25 cellular contexts compared by ENCODE assay signal in the genomic region with DNA sequence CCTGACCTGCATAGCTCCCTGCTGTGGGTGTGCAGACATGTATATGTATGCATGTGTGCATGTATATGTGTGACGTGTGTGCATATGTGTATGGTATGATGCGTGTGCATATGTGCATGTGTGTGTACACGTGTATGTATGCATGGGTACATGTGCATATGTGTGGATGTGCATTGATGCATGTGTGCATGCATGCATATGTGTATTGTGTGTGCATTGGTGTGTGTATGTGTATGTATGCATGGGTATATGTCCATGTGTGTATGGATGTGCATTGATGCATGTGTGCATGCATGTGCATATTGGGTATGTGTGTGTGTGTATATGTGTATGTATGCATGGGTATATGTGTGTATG.
A peak's percentile ranks its signal among the peaks of the same experiment; 100 is the strongest.
DNase-seq lines count a peak whose midpoint lies in the region; ATAC-seq, FAIRE-seq and TF ChIP-seq lines count a peak whose summit lies in the region.
"Had no signal": no experiment of that assay in that cellular context is flagged by ENCODE, and none has a peak within 500 bp of the region (broad histone marks: within the 10 kb centered on the region; RNA-seq: fewer than 3 reads in every experiment).

No MANE protein-coding gene starts in this region.

- H3K27ac ChIP-seq in trophoblast cell (ENCODE audit: low read depth, low read length) (no peak overlapping the region), esophagus muscularis mucosa (replicated peaks in 1 of 4) (no peak overlapping the region)
- H3K27ac ChIP-seq: SJCRH30 had no signal

- no peaks in the 10 kb centered on the region for H3K27me3 ChIP-seq in trophoblast cell (ENCODE audit: insufficient read depth, low read length)
- peaks cover 0 to 45% (median 0%) of the 10 kb centered on the region in 4 donors for H3K27me3 ChIP-seq in esophagus muscularis mucosa
- H3K27me3 ChIP-seq: SJCRH30 had no signal

- no CpG with 5 or more reads among the region's 3 CpGs for WGBS in trophoblast cell (ENCODE audit: extremely low coverage, insufficient coverage, insufficient read length)
- 93% methylated on average over 3 of the region's 3 CpGs for WGBS in esophagus muscularis mucosa

- no peak overlapping the region for H2BK12ac ChIP-seq in trophoblast cell (ENCODE audit: low read length)

- H2BK5ac ChIP-seq in trophoblast cell (ENCODE audit: low read depth, low read length, poor library complexity), result no peak overlapping the region

- H3K9me3 ChIP-seq in trophoblast cell (ENCODE audit: insufficient read depth, low read depth, low read length), result peaks cover 85% of the 10 kb centered on the region
- no peaks in the 10 kb centered on the region for H3K9me3 ChIP-seq in esophagus muscularis mucosa
- H3K9me3 ChIP-seq: SJCRH30 had no signal

- ATAC-seq in activated T-cell treated with anti-CD3 and anti-CD28 coated beads, Interleukin-2, amount 50 U/mL, for 4 hours, result no peak
- no peak for ATAC-seq in HG03045 (IDR thresholded peaks at IDR 0.05; ENCODE audit: unreplicated experiment)
- ATAC-seq: HCT116, PC-3, Right ventricle myocardium inferior had no signal

- no peak overlapping the region for H3K4me2 ChIP-seq in trophoblast cell (ENCODE audit: low read length)

- 0 out of 2 replicates have a peak, but pooled peaks have one; percentile 16 for TF ChIP-seq POLR2A in GM12892 (IDR thresholded peaks at IDR 0.05; ENCODE audit: low read depth, low read length)
- no peak for TF ChIP-seq POLR2A in esophagus muscularis mucosa (IDR thresholded peaks at IDR 0.05; ENCODE audit: low read depth)

- H3K14ac ChIP-seq in trophoblast cell (ENCODE audit: low read length), result no peak overlapping the region

- H3K4me3 ChIP-seq in trophoblast cell (ENCODE audit: low read depth, low read length), result peak overlapping the region; percentile 45
- no peak overlapping the region for H3K4me3 ChIP-seq in esophagus muscularis mucosa
- H3K4me3 ChIP-seq: SJCRH30 had no signal

- H3K79me2 ChIP-seq in trophoblast cell (ENCODE audit: control insufficient read depth, insufficient read depth, low read length, poor library complexity), result no peaks in the 10 kb centered on the region

- no peak overlapping the region for H2BK120ac ChIP-seq in trophoblast cell (ENCODE audit: insufficient read depth, low read length, poor library complexity)

- H3K9ac ChIP-seq in trophoblast cell (ENCODE audit: low read length), result no peak overlapping the region

- no peak overlapping the region for H4K8ac ChIP-seq in trophoblast cell (ENCODE audit: low read depth, low read length)

- no peaks in the 10 kb centered on the region for H3K27me3 Mint-ChIP-seq in activated T-cell treated with anti-CD3 and anti-CD28 coated beads, Interleukin-2, amount 50 U/mL, for 24 hours
- no peaks in the 10 kb centered on the region for H3K27me3 Mint-ChIP-seq in activated T-cell treated with anti-CD3 and anti-CD28 coated beads, Interleukin-2, amount 50 U/mL, for 4 hours (ENCODE audit: low read depth)

- H3K4me1 Mint-ChIP-seq in activated T-cell treated with anti-CD3 and anti-CD28 coated beads, Interleukin-2, amount 50 U/mL, for 24 hours (ENCODE audit: low read depth), result no peaks in the 10 kb centered on the region
- H3K4me1 Mint-ChIP-seq in activated T-cell treated with anti-CD3 and anti-CD28 coated beads, Interleukin-2, amount 50 U/mL, for 4 hours (ENCODE audit: low read depth), result no peaks in the 10 kb centered on the region

- no peak overlapping the region for H3K27ac Mint-ChIP-seq in activated T-cell treated with anti-CD3 and anti-CD28 coated beads, Interleukin-2, amount 50 U/mL, for 24 hours

- H3K18ac ChIP-seq in trophoblast cell (ENCODE audit: low read length), result no peak overlapping the region

- H3K36me3 ChIP-seq in trophoblast cell (ENCODE audit: control insufficient read depth in 1 of 2, insufficient read depth in 2 of 2, low read length in 2 of 2) (no peaks in the 10 kb centered on the region), esophagus muscularis mucosa (no peaks in the 10 kb centered on the region)
- H3K36me3 ChIP-seq: SJCRH30 had no signal

- no peaks in the 10 kb centered on the region for H3K79me1 ChIP-seq in trophoblast cell (ENCODE audit: low read length)

- no peak for FAIRE-seq in GM12892 (lab: Jason Lieb, UNC)
- FAIRE-seq: GM19239, H1 had no signal

- peak; percentile 7 for DNase-seq in activated T-cell treated with anti-CD3 and anti-CD28 coated beads, Interleukin-2, amount 50 U/mL, for 24 hours
- DNase-seq in activated T-cell treated with anti-CD3 and anti-CD28 coated beads, Interleukin-2, amount 50 U/mL, for 4 hours, result no peak
- DNase-seq in GM12892 (ENCODE audit: insufficient read length) (no peak), ecto neural progenitor cell (ENCODE audit: low spot score) (peak; percentile 11), trophoblast cell (no peak), esophagus muscularis mucosa (ENCODE audit: extremely low spot score) (no peak), NCI-H146 treated with DMSO at 0.1 percent for 48 hours (lab: John Stamatoyannopoulos, UW; ENCODE audit: unreplicated experiment) (no peak)
- DNase-seq: DMS153; DND-41; Karpas-422; NCI-H1092 treated with DMSO at 0.1 percent for 48 hours; NCI-H1436 treated with DMSO at 0.1 percent for 48 hours; NCI-H1930; NCI-H2107; NCI-H446; NCI-H526; NCI-H82; NK-92 treated with Interleukin-12 subunit alpha and Interleukin-12 subunit beta, amount 100 ng/mL, for 24 hours; SJCRH30 had no signal

- H3K4ac ChIP-seq in trophoblast cell (ENCODE audit: low read depth, low read length), result no peak overlapping the region

- H3K9me3 Mint-ChIP-seq in activated T-cell treated with anti-CD3 and anti-CD28 coated beads, Interleukin-2, amount 50 U/mL, for 24 hours, result no peaks in the 10 kb centered on the region
- H3K9me3 Mint-ChIP-seq in activated T-cell treated with anti-CD3 and anti-CD28 coated beads, Interleukin-2, amount 50 U/mL, for 4 hours, result no peaks in the 10 kb centered on the region

- H3K23ac ChIP-seq in trophoblast cell (ENCODE audit: low read length), result no peak overlapping the region

- no peak overlapping the region for H4K91ac ChIP-seq in trophoblast cell (ENCODE audit: low read depth, low read length)

- no peaks in the 10 kb centered on the region for H3K36me3 Mint-ChIP-seq in activated T-cell treated with anti-CD3 and anti-CD28 coated beads, Interleukin-2, amount 50 U/mL, for 24 hours (ENCODE audit: low read depth)
- H3K36me3 Mint-ChIP-seq in activated T-cell treated with anti-CD3 and anti-CD28 coated beads, Interleukin-2, amount 50 U/mL, for 4 hours (ENCODE audit: insufficient read depth), result no peaks in the 10 kb centered on the region

- H2AK5ac ChIP-seq in trophoblast cell (ENCODE audit: low read length), result no peak overlapping the region

- H3K4me3 Mint-ChIP-seq in activated T-cell treated with anti-CD3 and anti-CD28 coated beads, Interleukin-2, amount 50 U/mL, for 24 hours, result no peak overlapping the region
- no peak overlapping the region for H3K4me3 Mint-ChIP-seq in activated T-cell treated with anti-CD3 and anti-CD28 coated beads, Interleukin-2, amount 50 U/mL, for 4 hours

- TF ChIP-seq EP300 in esophagus muscularis mucosa (IDR thresholded peaks at IDR 0.05), result no peak

- H3K4me1 ChIP-seq in trophoblast cell (ENCODE audit: control insufficient read depth in 1 of 2, insufficient read depth in 2 of 2, low read length in 2 of 2) (no peaks in the 10 kb centered on the region), esophagus muscularis mucosa (peaks cover 0 to 8% (median 0%) of the 10 kb centered on the region in 4 donors)
- H3K4me1 ChIP-seq: SJCRH30 had no signal

- no peak for TF ChIP-seq CTCF in esophagus muscularis mucosa (IDR thresholded peaks at IDR 0.05)

- intact Hi-C loops in esophagus muscularis mucosa (cut with DNase I), result no loop called here

- H2AFZ ChIP-seq in trophoblast cell (ENCODE audit: insufficient read depth, low read length, poor library complexity), result no peak overlapping the region

- no peak overlapping the region for H4K12ac ChIP-seq in trophoblast cell (ENCODE audit: low read depth, low read length)

Comparison
In these comparisons a context has a peak if more than half of its experiments do, and no peak if none do; other contexts are left out.
1. DNase-seq: peak in activated T-cell treated with anti-CD3 and anti-CD28 coated beads, Interleukin-2, amount 50 U/mL, for 24 hours (single experiment) and ecto neural progenitor cell (single experiment); none in activated T-cell treated with anti-CD3 and anti-CD28 coated beads, Interleukin-2, amount 50 U/mL, for 4 hours (single experiment), GM12892 (single experiment), trophoblast cell (0 of 2), esophagus muscularis mucosa (single experiment) and NCI-H146 treated with DMSO at 0.1 percent for 48 hours (single experiment).